In genomic region chr7:130922206-130923112, GRCh38 we compare ENCODE assay signal across 9 cellular contexts.
DNase-seq lines count a peak whose midpoint lies in the region; TF ChIP-seq lines count a peak whose summit lies in the region.
"Had no signal": no experiment of that assay in that cellular context is flagged by ENCODE, and none has a peak within 500 bp of the region (broad histone marks: within the 10 kb centered on the region; RNA-seq: fewer than 3 reads in every experiment).

No MANE protein-coding gene starts in this region.

- TF ChIP-seq POLR2A in breast epithelium (IDR thresholded peaks at IDR 0.05) = no peak

- H3K27ac Mint-ChIP-seq in HFFc6 (peak overlapping the region; percentile 94), nephron progenitor cell (peak overlapping the region; percentile 25), mesothelial cell of epicardium (no peak overlapping the region)

- peak overlapping the region; percentile 17; the same call in 1 of the 2 replicates for H3K4me3 Mint-ChIP-seq in HFFc6
- H3K4me3 Mint-ChIP-seq in nephron progenitor cell = no peak overlapping the region
- no peak overlapping the region for H3K4me3 Mint-ChIP-seq in mesothelial cell of epicardium
- H3K4me3 Mint-ChIP-seq: WTC11 had no signal

- intact Hi-C loops in breast epithelium (cut with DNase I; ENCODE audit: low total_unique reads) = no loop called here

- no peak overlapping the region for H3K4me3 ChIP-seq in AG04450 (ENCODE audit: low read depth, low read length)
- H3K4me3 ChIP-seq in breast epithelium = peak overlapping the region in 1 of 3 donors; percentile 43

- H3K9me3 ChIP-seq in AG04450 (ENCODE audit: control insufficient read depth, insufficient read depth, low read length) = no peaks in the 10 kb centered on the region; the same call in 1 of the 2 replicates
- H3K9me3 ChIP-seq in breast epithelium = no peaks in the 10 kb centered on the region

- peaks cover 4% of the 10 kb centered on the region; the same call in 1 of the 2 replicates for H3K27me3 Mint-ChIP-seq in HFFc6 (ENCODE audit: insufficient read depth)
- peaks cover 4% of the 10 kb centered on the region for H3K27me3 Mint-ChIP-seq in nephron progenitor cell (ENCODE audit: low read depth, poor library complexity)
- no peaks in the 10 kb centered on the region for H3K27me3 Mint-ChIP-seq in mesothelial cell of epicardium (ENCODE audit: low read depth)

- CTCF ChIA-PET in AG04450 (lab: Charles Lee) = interaction anchor here (0.5 to 2.6 kb wide), 5 partner anchors 17 to 147 kb away, joined by 3 to 17 read pairs (median 6); no protein-coding TSS in a partner anchor

- no peaks in the 10 kb centered on the region for H3K9me3 Mint-ChIP-seq in HFFc6
- no peaks in the 10 kb centered on the region for H3K9me3 Mint-ChIP-seq in nephron progenitor cell
- no peaks in the 10 kb centered on the region for H3K9me3 Mint-ChIP-seq in mesothelial cell of epicardium
- H3K9me3 Mint-ChIP-seq: WTC11 had no signal

- no peaks in the 10 kb centered on the region for H3K36me3 ChIP-seq in breast epithelium

- H3K4me1 ChIP-seq in breast epithelium = peaks cover 18 to 36% of the 10 kb centered on the region in 2 donors

- POLR2A ChIA-PET in AG04450 (lab: Yijun Ruan, JAX) = interaction anchor here (0.6 to 2.8 kb wide), 6 partner anchors 10 to 89 kb away, joined by 3 to 28 read pairs (median 5); no protein-coding TSS in a partner anchor

- DNase-seq in AG04450 (ENCODE audit: low read depth, low spot score) (no peak), HFFc6 (no peak), breast epithelium (ENCODE audit: low spot score in 2 of 2) (peak in 1 of 2 donors; percentile 77), nephron progenitor cell (no peak), HPDE6-E6E7 (ENCODE audit: extremely low spot score) (no peak), mesothelial cell of epicardium (ENCODE audit: low spot score in 2 of 2, unreplicated experiment in 2 of 2) (no peak), GDM1 (lab: John Stamatoyannopoulos, UW) (no peak), medulla oblongata (ENCODE audit: extremely low spot score) (no peak)

- peaks cover 95% of the 10 kb centered on the region for H3K4me1 Mint-ChIP-seq in HFFc6 (ENCODE audit: low read depth)
- peaks cover 64% of the 10 kb centered on the region for H3K4me1 Mint-ChIP-seq in nephron progenitor cell
- peaks cover 15% of the 10 kb centered on the region for H3K4me1 Mint-ChIP-seq in mesothelial cell of epicardium

- H3K36me3 Mint-ChIP-seq in HFFc6 (ENCODE audit: low read depth) (peaks cover 51% of the 10 kb centered on the region), nephron progenitor cell (ENCODE audit: low read depth) (no peaks in the 10 kb centered on the region), mesothelial cell of epicardium (no peaks in the 10 kb centered on the region)
- H3K36me3 Mint-ChIP-seq: WTC11 had no signal

- H3K27ac ChIP-seq in AG04450 (ENCODE audit: low read depth, low read length) (peak overlapping the region; percentile 97), breast epithelium (peak overlapping the region; percentile 89 to 90)

- TF ChIP-seq CTCF in AG04450 (IDR thresholded peaks at IDR 0.05; ENCODE audit: low read depth, low read length) (no peak), HFFc6 (IDR thresholded peaks at IDR 0.05) (no peak), breast epithelium (IDR thresholded peaks at IDR 0.05) (no peak), nephron progenitor cell (IDR thresholded peaks at IDR 0.05) (no peak), mesothelial cell of epicardium (IDR thresholded peaks at IDR 0.05; ENCODE audit: unreplicated experiment) (no peak)

- H3K27me3 ChIP-seq in AG04450 (ENCODE audit: control insufficient read depth, insufficient read depth, low read length) (no peaks in the 10 kb centered on the region), breast epithelium (no peaks in the 10 kb centered on the region)
